15 cellular contexts compared by ENCODE assay signal in genomic region chr4:16120720-16121119, GRCh38. TPM values are rescaled to one million over a fixed set of nuclear protein-coding genes. Genes with fewer than 3 reads are reported as not detected.
DNase-seq lines count a peak whose midpoint lies in the region; ATAC-seq and TF ChIP-seq lines count a peak whose summit lies in the region.
"Had no signal": no experiment of that assay in that cellular context is flagged by ENCODE, and none has a peak within 500 bp of the region (broad histone marks: within the 10 kb centered on the region; RNA-seq: fewer than 3 reads in every experiment).

No MANE protein-coding gene starts in this region.

- H3K4me1 ChIP-seq in SJCRH30: peaks cover 43% of the 10 kb centered on the region
- H3K4me1 ChIP-seq: adrenal gland, SJSA1 had no signal

- ATAC-seq in HG02885 (IDR thresholded peaks at IDR 0.05; ENCODE audit: poor library complexity, unreplicated experiment) (peak; percentile 45), SK-N-SH treated with all-trans-retinoic acid at 6 μM for 48 hours (peak; percentile 66), HG03175 (IDR thresholded peaks at IDR 0.05; ENCODE audit: unreplicated experiment) (no peak), GM18511 (IDR thresholded peaks at IDR 0.05; ENCODE audit: unreplicated experiment) (no peak)

- no peak overlapping the region for H3K4me3 ChIP-seq in SJCRH30
- H3K4me3 ChIP-seq: adrenal gland, sigmoid colon, SJSA1, transverse colon had no signal

- H3K36me3 ChIP-seq in SJCRH30: no peaks in the 10 kb centered on the region
- H3K36me3 ChIP-seq: adrenal gland, sigmoid colon, SJSA1, transverse colon had no signal

- no peak for TF ChIP-seq CTCF in GM10266 (IDR thresholded peaks at IDR 0.05; ENCODE audit: control insufficient read depth, insufficient read depth, low read depth, missing control alignments)

- no peak overlapping the region for H3K27ac ChIP-seq in SJCRH30
- H3K27ac ChIP-seq: adrenal gland, sigmoid colon, SJSA1, transverse colon had no signal

- H3K9me3 ChIP-seq in SJCRH30 (replicated peaks): no peaks in the 10 kb centered on the region
- H3K9me3 ChIP-seq: adrenal gland, sigmoid colon, SJSA1, transverse colon had no signal

- peak; percentile 23 for DNase-seq in A172 (ENCODE audit: low spot score)
- peak; percentile 49 for DNase-seq in GM10266 (ENCODE audit: extremely low spot score)
- DNase-seq in Kasumi-1 (lab: John Stamatoyannopoulos, UW): no peak
- DNase-seq in SJCRH30: no peak
- DNase-seq: adrenal gland; immature natural killer cell; NCI-H2171 treated with DMSO at 0.1 percent for 48 hours; sigmoid colon; stimulated activated CD4-positive, alpha-beta T cell treated with anti-CD3 and anti-CD28 coated beads, Interleukin-4, amount 100 ng/mL, for 1 hour; transverse colon had no signal

- no peaks in the 10 kb centered on the region for H3K27me3 ChIP-seq in SJCRH30
- H3K27me3 ChIP-seq: adrenal gland, sigmoid colon, SJSA1, transverse colon had no signal

TF ChIP-seq in SK-N-SH treated with all-trans-retinoic acid at 6 μM for 48 hours, 23 proteins besides CTCF, POLR2A, EP300 and RAD21:
- TF ChIP-seq SNAI2 (CRISPR knock-in tag; IDR thresholded peaks at IDR 0.05) (no peak), BACH2 (CRISPR knock-in tag; IDR thresholded peaks at IDR 0.05; ENCODE audit: borderline replicate concordance) (no peak), PATZ1 (CRISPR knock-in tag; IDR thresholded peaks at IDR 0.05; ENCODE audit: borderline replicate concordance) (no peak), ZFP30 (CRISPR knock-in tag; IDR thresholded peaks at IDR 0.05) (no peak), CREB5 (CRISPR knock-in tag; IDR thresholded peaks at IDR 0.05; ENCODE audit: low read depth) (no peak), POU6F1 (CRISPR knock-in tag; IDR thresholded peaks at IDR 0.05; ENCODE audit: borderline replicate concordance, low read depth) (no peak), TOX (CRISPR knock-in tag; IDR thresholded peaks at IDR 0.05; ENCODE audit: borderline replicate concordance) (no peak), ZC3H10 (CRISPR knock-in tag; IDR thresholded peaks at IDR 0.05) (no peak), OSR1 (CRISPR knock-in tag; IDR thresholded peaks at IDR 0.05) (no peak), ESRRG (CRISPR knock-in tag; IDR thresholded peaks at IDR 0.05) (no peak), ZNF565 (CRISPR knock-in tag; conservative IDR thresholded peaks at IDR 0.05; ENCODE audit: low read depth) (no peak), CSDC2 (CRISPR knock-in tag; IDR thresholded peaks at IDR 0.05) (no peak), TCF4 (CRISPR knock-in tag; IDR thresholded peaks at IDR 0.05; ENCODE audit: borderline replicate concordance) (no peak), TSHZ2 (CRISPR knock-in tag; IDR thresholded peaks at IDR 0.05) (no peak), ISL1 (CRISPR knock-in tag; IDR thresholded peaks at IDR 0.05) (no peak), ZNF70 (CRISPR knock-in tag; IDR thresholded peaks at IDR 0.05) (no peak), ZFP3 (CRISPR knock-in tag; IDR thresholded peaks at IDR 0.05) (no peak), CSRNP3 (CRISPR knock-in tag; IDR thresholded peaks at IDR 0.05) (no peak), GLIS3 (CRISPR knock-in tag; IDR thresholded peaks at IDR 0.05) (no peak), PPARA (CRISPR knock-in tag; IDR thresholded peaks at IDR 0.05; ENCODE audit: borderline replicate concordance) (no peak)

RNA-seq across cellular contexts. Expression of gene PROM1, which starts 36.9 kb away (rescaled TPM):
- 0.02 TPM in 1 of 2 replicates, not detected in the other for total RNA-seq in A172 (2014; rRNA removed; shearing (Covaris generic))
- 23.0 and 23.4 TPM in 2 replicates for total RNA-seq in SJCRH30 (2014; rRNA removed; shearing (Covaris generic))
- total RNA-seq: SJSA1 had no signal

Comparison
In these comparisons a context has a peak if more than half of its experiments do, and no peak if none do; other contexts are left out.
1. DNase-seq: peak in A172 (single experiment) and GM10266 (single experiment); none in Kasumi-1 (0 of 2) and SJCRH30 (0 of 2).
2. ATAC-seq: peak in HG02885 (single experiment) and SK-N-SH treated with all-trans-retinoic acid at 6 μM for 48 hours (single experiment); none in HG03175 (single experiment) and GM18511 (single experiment).
3. RNA of gene PROM1, which starts 36.9 kb away (total RNA-seq): 23.0 to 23.4 TPM in SJCRH30; 0.02 TPM in A172; every median in the first group is over 10 times any median in the second.